8 cellular contexts compared by ENCODE assay signal in the genomic region with DNA sequence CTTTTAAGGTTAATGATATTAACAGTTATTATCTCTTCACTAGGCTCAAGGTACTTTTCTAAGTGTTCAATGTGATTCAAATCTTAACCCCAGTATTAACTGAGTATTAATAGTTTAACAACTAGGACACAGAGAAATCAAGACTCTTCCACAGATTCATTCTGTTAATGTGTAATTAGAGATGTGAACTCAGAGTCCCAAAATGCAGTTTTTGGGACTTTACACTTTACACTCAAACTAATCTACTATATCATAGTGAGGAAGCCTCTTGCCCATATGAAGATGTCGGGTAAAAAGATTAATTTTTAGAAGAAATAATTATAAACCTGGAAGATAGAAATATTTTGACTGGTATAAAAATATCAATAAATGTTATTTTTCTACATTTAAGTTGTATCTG.
"Had no signal": no experiment of that assay in that cellular context is flagged by ENCODE, and none has a peak within 500 bp of the region (broad histone marks: within the 10 kb centered on the region; RNA-seq: fewer than 3 reads in every experiment).

No MANE protein-coding gene starts in this region.

- H3K4me3 ChIP-seq: GM12878 had no signal

- FAIRE-seq: G401.6, GM12878, GM12891, GM12892, GM18507, GM19239 had no signal

- DNase-seq: GDM1, GF-D8 had no signal

- ATAC-seq: GM12878 had no signal
